In the genomic region with DNA sequence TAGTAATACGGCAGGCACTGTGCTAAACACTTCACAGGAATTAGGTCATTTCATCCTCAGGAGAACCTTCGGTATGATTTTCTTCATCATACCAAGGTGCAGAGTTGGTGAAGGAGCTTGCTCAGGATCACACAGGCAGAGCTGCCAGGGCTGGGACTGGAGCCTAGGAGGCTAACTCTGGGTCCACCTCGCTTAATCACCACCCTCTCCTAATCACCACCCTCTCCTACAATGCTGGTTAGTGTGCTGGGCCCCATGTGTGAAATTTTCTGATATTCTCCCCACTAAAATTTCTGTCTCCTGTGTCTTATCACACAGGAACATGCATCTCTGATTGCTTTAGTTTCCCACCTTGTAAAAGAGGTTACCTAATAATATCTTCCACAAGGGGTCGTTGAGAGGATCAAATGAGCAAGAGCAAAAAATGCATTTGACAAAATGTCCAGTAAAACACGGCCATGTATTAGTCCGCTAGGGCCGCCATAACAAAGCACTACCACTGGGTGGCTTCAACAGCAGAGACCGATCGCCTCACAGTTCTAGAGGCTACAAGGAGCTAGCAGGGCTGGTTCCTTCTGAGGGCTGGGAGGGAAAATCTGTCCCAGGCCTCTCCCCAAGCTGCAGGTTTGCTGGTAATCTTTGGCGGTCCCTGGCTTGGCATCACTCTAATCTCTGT, we compare ENCODE assay signal across 10 cellular contexts.
A peak's percentile ranks its signal among the peaks of the same experiment; 100 is the strongest.
DNase-seq lines count a peak whose midpoint lies in the region; ATAC-seq and TF ChIP-seq lines count a peak whose summit lies in the region.
"Had no signal": no experiment of that assay in that cellular context is flagged by ENCODE, and none has a peak within 500 bp of the region (broad histone marks: within the 10 kb centered on the region; RNA-seq: fewer than 3 reads in every experiment).

No MANE protein-coding gene starts in this region.

- H3K36me3 ChIP-seq in GM23248 (ENCODE audit: low read depth) (no peaks in the 10 kb centered on the region), PC-3 (ENCODE audit: low read depth, low read length) (no peaks in the 10 kb centered on the region)
- H3K36me3 ChIP-seq: sigmoid colon had no signal

- H2AFZ ChIP-seq in GM23248 (no peak overlapping the region), PC-3 (ENCODE audit: low read length) (no peak overlapping the region)

- H3K4me2 ChIP-seq in GM23248 (ENCODE audit: unreplicated experiment) (no peak overlapping the region), PC-3 (ENCODE audit: low read length) (no peak overlapping the region)

- H3K9me2 ChIP-seq in GM23248 (ENCODE audit: insufficient read depth), result no peaks in the 10 kb centered on the region
- no peaks in the 10 kb centered on the region for H3K9me2 ChIP-seq in PC-3 (replicated peaks; ENCODE audit: low read length)

- H3K9ac ChIP-seq in GM23248 (no peak overlapping the region), PC-3 (ENCODE audit: low read length) (no peak overlapping the region)

- in situ Hi-C loops in GM23248 (cut with MboI), result no loop called here

- POLR2A ChIA-PET in PC-3 (lab: Charles Lee; ENCODE audit: unreplicated experiment), result no interaction called here

- BruUV-seq in PC-3 (replicated peaks; lab: Mats Ljungman, UMichigan), result no TSS peak

- H3K79me2 ChIP-seq in GM23248 (ENCODE audit: insufficient read depth) (no peaks in the 10 kb centered on the region), PC-3 (ENCODE audit: low read length) (no peaks in the 10 kb centered on the region)

- H3K4me1 ChIP-seq in GM23248 (ENCODE audit: insufficient read depth) (no peaks in the 10 kb centered on the region), PC-3 (ENCODE audit: insufficient read depth, low read length) (no peaks in the 10 kb centered on the region)
- H3K4me1 ChIP-seq: sigmoid colon had no signal

- H4K20me1 ChIP-seq in GM23248 (ENCODE audit: insufficient read depth) (no peaks in the 10 kb centered on the region), PC-3 (ENCODE audit: low read length) (no peaks in the 10 kb centered on the region)

- intact Hi-C loops in PC-3 (cut with micrococcal nuclease), result no loop called here

- CTCF ChIA-PET in PC-3 (lab: Charles Lee), result interaction anchor here (0.5 kb wide), 2 partner anchors 90 to 328 kb away, joined by 4 read pairs; no protein-coding TSS in a partner anchor

- no peak overlapping the region for H3K4me3 ChIP-seq in AG10803 (ENCODE audit: low read length)
- H3K4me3 ChIP-seq in GM23248, result no peak overlapping the region
- no peak overlapping the region for H3K4me3 ChIP-seq in PC-3 (ENCODE audit: low read length)
- no peak overlapping the region for H3K4me3 ChIP-seq in foreskin fibroblast (ENCODE audit: low read depth in 1 of 2, low read length in 2 of 2)
- H3K4me3 ChIP-seq: sigmoid colon had no signal

- 80 to 81% methylated on average over 10 of the region's 10 CpGs for WGBS in GM23248 (ENCODE audit: low coverage in 1 of 2, low lambda C conversion rate in 2 of 2, missing lambda C conversion rate in 2 of 2), 2 experiments

- H3K9me3 ChIP-seq in GM23248 (ENCODE audit: low read depth), result no peaks in the 10 kb centered on the region
- H3K9me3 ChIP-seq in PC-3 (ENCODE audit: low read length), result no peaks in the 10 kb centered on the region
- H3K9me3 ChIP-seq: sigmoid colon had no signal

- ATAC-seq in PC-3 (no peak), GM21529 (IDR thresholded peaks at IDR 0.05; ENCODE audit: unreplicated experiment) (no peak)
- ATAC-seq: activated CD4-positive, CD25-positive, alpha-beta regulatory T cell treated with anti-CD3 and anti-CD28 coated beads, Interleukin-2, amount 50 U/mL, for 24 hours had no signal

- H3K27me3 ChIP-seq in GM23248 (replicated peaks; ENCODE audit: insufficient read depth), result peaks cover 24% of the 10 kb centered on the region
- H3K27me3 ChIP-seq in PC-3 (ENCODE audit: low read length), result no peaks in the 10 kb centered on the region
- H3K27me3 ChIP-seq: sigmoid colon had no signal

- DNase-seq in AG10803 (ENCODE audit: low read depth), result peak; percentile 13
- peak; percentile 30 for DNase-seq in GM23248
- peak; percentile 17 for DNase-seq in PC-3
- DNase-seq in foreskin fibroblast, result no peak
- no peak for DNase-seq in HCEC 1CT
- no peak for DNase-seq in T-helper 9 cell
- DNase-seq in GM10266 (ENCODE audit: extremely low spot score), result no peak
- DNase-seq: sigmoid colon had no signal

- no peak overlapping the region for H3K27ac ChIP-seq in GM23248
- no peak overlapping the region for H3K27ac ChIP-seq in PC-3 (ENCODE audit: low read length)
- H3K27ac ChIP-seq: sigmoid colon had no signal

- TF ChIP-seq CTCF in AG10803 (conservative IDR thresholded peaks at IDR 0.05; ENCODE audit: low read length) (peak; percentile 29), PC-3 (conservative IDR thresholded peaks at IDR 0.05; ENCODE audit: low read depth, low read length) (peak; percentile 48), foreskin fibroblast (IDR thresholded peaks at IDR 0.05; ENCODE audit: low read depth, low read length) (peak; percentile 24), GM10266 (IDR thresholded peaks at IDR 0.05; ENCODE audit: control insufficient read depth, insufficient read depth, low read depth, missing control alignments) (no peak)

- no peaks in the 10 kb centered on the region for H3F3A ChIP-seq in GM23248 (ENCODE audit: insufficient read depth)
- H3F3A ChIP-seq in PC-3 (ENCODE audit: low read length, unreplicated experiment), result no peaks in the 10 kb centered on the region

Comparison
In these comparisons a context has a peak if more than half of its experiments do, and no peak if none do; other contexts are left out.
1. DNase-seq: peak in AG10803 (single experiment), GM23248 (single experiment) and PC-3 (single experiment); none in foreskin fibroblast (0 of 2), HCEC 1CT (single experiment), T-helper 9 cell (single experiment) and GM10266 (single experiment).